In the genomic region with DNA sequence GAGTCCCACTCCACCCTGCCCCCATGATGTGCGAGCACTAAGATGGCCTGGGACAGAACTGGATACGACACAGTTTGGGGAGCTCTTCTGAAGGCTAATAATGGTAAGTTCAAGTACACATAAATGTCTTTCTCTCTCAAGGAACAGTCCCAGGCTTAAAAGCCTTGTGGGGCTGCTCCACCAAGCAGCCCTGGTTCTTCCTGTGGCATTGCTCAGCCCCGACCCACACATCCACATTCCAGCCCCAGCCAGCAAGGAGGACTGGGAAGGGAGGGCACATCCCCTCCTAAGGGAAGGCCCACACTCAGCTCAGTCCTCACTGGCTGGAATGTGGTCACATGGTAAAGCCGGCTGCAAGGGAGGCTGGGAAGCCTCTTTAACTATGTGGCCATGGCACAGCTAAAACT, we compare ENCODE assay signal across 9 cellular contexts. TPM values are rescaled to one million over a fixed set of nuclear protein-coding genes. Genes with fewer than 3 reads are reported as not detected.
DNase-seq lines count a peak whose midpoint lies in the region; ATAC-seq, FAIRE-seq and TF ChIP-seq lines count a peak whose summit lies in the region.
"Had no signal": no experiment of that assay in that cellular context is flagged by ENCODE, and none has a peak within 500 bp of the region (broad histone marks: within the 10 kb centered on the region; RNA-seq: fewer than 3 reads in every experiment).

No MANE protein-coding gene starts in this region.

- no peak overlapping the region for H2AFZ ChIP-seq in HCT116 (ENCODE audit: low read depth, low read length, poor library complexity, severe bottlenecking)

- H3K9me3 Mint-ChIP-seq in activated CD4-positive, alpha-beta memory T cell treated with anti-CD3 and anti-CD28 coated beads, Interleukin-2, amount 10 ng/mL, durations not matched to agents 7 days and 5 days, result peaks cover 5% of the 10 kb centered on the region

- H3K27me3 ChIP-seq in A673 (replicated peaks; ENCODE audit: insufficient read depth, low read depth, low read length, poor library complexity), result no peaks in the 10 kb centered on the region
- H3K27me3 ChIP-seq in HCT116 (ENCODE audit: insufficient read depth, low read length), result no peaks in the 10 kb centered on the region

- H3K4me1 ChIP-seq in A673 (ENCODE audit: insufficient read depth, low read length, poor library complexity, severe bottlenecking) (peaks cover 10% of the 10 kb centered on the region), HCT116 (ENCODE audit: control insufficient read depth in 1 of 2, insufficient read depth in 2 of 2, low read length in 2 of 2) (peaks cover 41 to 63% of the 10 kb centered on the region in 2 experiments)

- DNase-seq in A673 (ENCODE audit: low spot score), result peak; percentile 54
- DNase-seq in HCT116 (ENCODE audit: low read depth, low spot score), result peak; percentile 38
- DNase-seq in activated CD4-positive, alpha-beta memory T cell treated with anti-CD3 and anti-CD28 coated beads, Interleukin-2, amount 10 ng/mL, durations not matched to agents 7 days and 5 days, result no peak
- peak; percentile 51 for DNase-seq in iPS-NIHi7 (ENCODE audit: extremely low spot score)
- no peak for DNase-seq in GM12891 (ENCODE audit: insufficient read length, low spot score)
- no peak for DNase-seq in putamen (ENCODE audit: low spot score)
- DNase-seq in NCI-H748 (lab: John Stamatoyannopoulos, UW; ENCODE audit: unreplicated experiment), result no peak
- DNase-seq: DMS79 treated with DMSO at 0.1 percent for 48 hours had no signal

- no peak for TF ChIP-seq RAD21 in HCT116 (IDR thresholded peaks at IDR 0.05; ENCODE audit: low read depth)

- ATAC-seq in HCT116, result peak; percentile 28
- ATAC-seq in HG03521 (IDR thresholded peaks at IDR 0.05; ENCODE audit: unreplicated experiment), result no peak

- no peaks in the 10 kb centered on the region for H4K20me1 ChIP-seq in HCT116 (ENCODE audit: insufficient read depth)

- peak overlapping the region; percentile 52 for H3K27ac Mint-ChIP-seq in activated CD4-positive, alpha-beta memory T cell treated with anti-CD3 and anti-CD28 coated beads, Interleukin-2, amount 10 ng/mL, durations not matched to agents 7 days and 5 days

- TF ChIP-seq POLR2A in HCT116 (IDR thresholded peaks at IDR 0.05; ENCODE audit: borderline replicate concordance, extremely low read depth, insufficient read depth, insufficient read length) (no peak), GM12891 (IDR thresholded peaks at IDR 0.05; ENCODE audit: low read depth, low read length) (no peak)

- peak overlapping the region; percentile 58 for H3K9ac ChIP-seq in HCT116 (ENCODE audit: low read length)

- no peak overlapping the region for H3K27ac ChIP-seq in A673 (ENCODE audit: low read depth, low read length, poor library complexity, severe bottlenecking)
- H3K27ac ChIP-seq in HCT116 (ENCODE audit: low read depth, low read length), result peak overlapping the region; percentile 91

- H3K4me3 Mint-ChIP-seq in activated CD4-positive, alpha-beta memory T cell treated with anti-CD3 and anti-CD28 coated beads, Interleukin-2, amount 10 ng/mL, durations not matched to agents 7 days and 5 days, result no peak overlapping the region

- no TSS peak for BruUV-seq in A673 (replicated peaks; lab: Mats Ljungman, UMichigan)
- BruUV-seq in HCT116 (replicated peaks; lab: Mats Ljungman, UMichigan), result no TSS peak

- peaks cover 51% of the 10 kb centered on the region for H3K4me1 Mint-ChIP-seq in activated CD4-positive, alpha-beta memory T cell treated with anti-CD3 and anti-CD28 coated beads, Interleukin-2, amount 10 ng/mL, durations not matched to agents 7 days and 5 days

- H3K9me2 ChIP-seq in HCT116 (ENCODE audit: insufficient read depth), result no peaks in the 10 kb centered on the region

- intact Hi-C loops in A673 (cut with micrococcal nuclease; ENCODE audit: unreplicated experiment) (no loop called here), HCT116 (cut with micrococcal nuclease) (loop anchor here (2.0 kb wide), 1 partner anchor 436 kb away; no protein-coding TSS in a partner anchor)

- FAIRE-seq in GM12891 (lab: Jason Lieb, UNC), result no peak

- POLR2A ChIA-PET in A673 (lab: Charles Lee; ENCODE audit: low non-redundant PET) (interaction anchor here (0.6 to 0.7 kb wide), 2 partner anchors 19 to 33 kb away, joined by 3 read pairs; no protein-coding TSS in a partner anchor), HCT116 (lab: Charles Lee) (interaction anchor here (1.2 to 2.7 kb wide), 3 partner anchors 206 to 398 kb away, joined by 3 to 9 read pairs (median 8); a partner anchor contains a TSS)
- POLR2A ChIA-PET in activated CD4-positive, alpha-beta memory T cell treated with anti-CD3 and anti-CD28 coated beads, Interleukin-2, amount 10 ng/mL, durations not matched to agents 7 days and 5 days (lab: Charles Lee), result interaction anchor here (3.7 kb wide), 1 partner anchor 18 kb away, joined by 26 read pairs; a partner anchor contains a TSS

- H3K4me3 ChIP-seq in A673 (ENCODE audit: low read depth, low read length, poor library complexity, severe bottlenecking) (no peak overlapping the region), HCT116 (replicated peaks in 1 of 2; ENCODE audit: low read depth in 1 of 2, low read length in 2 of 2) (peak overlapping the region; percentile 15 to 37; a peak in 3 of 4 replicates)

- CTCF ChIA-PET in A673 (lab: Charles Lee) (interaction anchor here (0.5 to 0.6 kb wide), 2 partner anchors 98 to 151 kb away, joined by 5 read pairs; no protein-coding TSS in a partner anchor), HCT116 (lab: Charles Lee) (interaction anchor here (0.9 to 3.2 kb wide), 9 partner anchors 11 to 539 kb away, joined by 3 to 19 read pairs (median 6); no protein-coding TSS in a partner anchor)
- CTCF ChIA-PET in activated CD4-positive, alpha-beta memory T cell treated with anti-CD3 and anti-CD28 coated beads, Interleukin-2, amount 10 ng/mL, durations not matched to agents 7 days and 5 days (lab: Charles Lee), result interaction anchor here (1.0 to 1.3 kb wide), 2 partner anchors 9 to 18 kb away, joined by 3 read pairs; a partner anchor contains a TSS

- H3K36me3 ChIP-seq in A673 (ENCODE audit: insufficient read depth, low read length, poor library complexity, severe bottlenecking), result no peaks in the 10 kb centered on the region
- no peaks in the 10 kb centered on the region for H3K36me3 ChIP-seq in HCT116 (ENCODE audit: control insufficient read depth in 1 of 2, insufficient read depth in 2 of 2, low read length in 2 of 2)

- H3K79me2 ChIP-seq in HCT116 (ENCODE audit: insufficient read depth, low read length), result no peaks in the 10 kb centered on the region

- H3K4me2 ChIP-seq in HCT116 (ENCODE audit: low read length), result peak overlapping the region; percentile 77

- H3K27me3 Mint-ChIP-seq in activated CD4-positive, alpha-beta memory T cell treated with anti-CD3 and anti-CD28 coated beads, Interleukin-2, amount 10 ng/mL, durations not matched to agents 7 days and 5 days, result peaks cover 8% of the 10 kb centered on the region

- TF ChIP-seq CTCF in A673 (conservative IDR thresholded peaks at IDR 0.05; ENCODE audit: low read depth, low read length), result no peak
- TF ChIP-seq CTCF in HCT116 (IDR thresholded peaks at IDR 0.05 in 2 of 3, conservative IDR thresholded peaks at IDR 0.05 in 1 of 3; ENCODE audit: borderline replicate concordance in 1 of 3, insufficient read depth in 1 of 3, low read depth in 2 of 3, low read length in 2 of 3), result no peak

- H3K9me3 ChIP-seq in A673 (ENCODE audit: low read depth, low read length, poor library complexity, severe bottlenecking) (no peaks in the 10 kb centered on the region), HCT116 (ENCODE audit: control insufficient read depth in 1 of 2, insufficient read depth in 1 of 2, low read depth in 1 of 2, low read length in 2 of 2) (peaks cover 0 to 4% of the 10 kb centered on the region in 2 experiments; a peak in 1 of 4 replicates)

- RAD21 ChIA-PET in HCT116 (lab: Charles Lee; ENCODE audit: low non-redundant PET in 1 of 2, low total read pairs in 2 of 2, uncharacterized antibody in 2 of 2, unreplicated experiment in 2 of 2), result interaction anchor here (0.8 to 1.6 kb wide), 2 partner anchors 205 to 494 kb away, joined by 3 read pairs; no protein-coding TSS in a partner anchor

- H3K36me3 Mint-ChIP-seq in activated CD4-positive, alpha-beta memory T cell treated with anti-CD3 and anti-CD28 coated beads, Interleukin-2, amount 10 ng/mL, durations not matched to agents 7 days and 5 days (ENCODE audit: low read depth), result peaks cover 3% of the 10 kb centered on the region

TF ChIP-seq in HCT116, 20 proteins besides CTCF, POLR2A, EP300 and RAD21 (continues in another document):
- TF ChIP-seq ZNF274 (IDR thresholded peaks at IDR 0.05; ENCODE audit: low read depth, low read length) (no peak), TCF7L2 (IDR thresholded peaks at IDR 0.05; ENCODE audit: borderline replicate concordance, extremely low read depth, insufficient read depth, insufficient read length) (no peak), EGR1 (IDR thresholded peaks at IDR 0.05; ENCODE audit: low read depth) (no peak)

TF ChIP-seq in GM12891, 5 proteins besides CTCF, POLR2A, EP300 and RAD21:
- TF ChIP-seq POU2F2 (IDR thresholded peaks at IDR 0.05; ENCODE audit: low read depth, low read length), result no peak
- TF ChIP-seq TAF1 (IDR thresholded peaks at IDR 0.05; ENCODE audit: low read depth, low read length), result no peak
- TF ChIP-seq PAX5 (IDR thresholded peaks at IDR 0.05; ENCODE audit: insufficient read depth, low read length, severe bottlenecking), result no peak
- TF ChIP-seq SPI1 (IDR thresholded peaks at IDR 0.05; ENCODE audit: low read depth, low read length), result no peak
- TF ChIP-seq POLR2AphosphoS5 (IDR thresholded peaks at IDR 0.05; ENCODE audit: low read depth, low read length), result no peak

RNA-seq across cellular contexts. Expression of a gene that starts 13.3 kb away (rescaled TPM):
- total RNA-seq in A673 (2021), result 0.30 and 0.46 TPM in 2 replicates
- 1.5 TPM for total RNA-seq in HCT116 (2021; ENCODE audit: unreplicated experiment)
- polyA plus RNA-seq in HCT116 (2012), result 2.3 and 3.3 TPM in 2 replicates
- total RNA-seq in activated CD4-positive, alpha-beta memory T cell treated with anti-CD3 and anti-CD28 coated beads, Interleukin-2, amount 10 ng/mL, durations not matched to agents 7 days and 5 days, result not detected
- polyA plus RNA-seq in GM12891 (2012; ENCODE audit: low read depth, missing spikeins), result 0.23 TPM

RNA-seq across cellular contexts. Expression of a gene that starts 17.9 kb away (rescaled TPM):
- total RNA-seq in A673 (2021), result 6.3 and 7.0 TPM in 2 replicates
- 0.84 TPM for total RNA-seq in HCT116 (2021; ENCODE audit: unreplicated experiment)
- polyA plus RNA-seq in HCT116 (2012), result 0.52 and 0.79 TPM in 2 replicates
- total RNA-seq in activated CD4-positive, alpha-beta memory T cell treated with anti-CD3 and anti-CD28 coated beads, Interleukin-2, amount 10 ng/mL, durations not matched to agents 7 days and 5 days, result 10 to 100 TPM; 72.4 to 75.6 TPM
- polyA plus RNA-seq in GM12891 (2012; ENCODE audit: low read depth, missing spikeins), result 3.2 TPM

Comparison
In these comparisons a context has a peak if more than half of its experiments do, and no peak if none do; other contexts are left out.
1. DNase-seq: peak in A673 (single experiment), HCT116 (single experiment) and iPS-NIHi7 (single experiment); none in activated CD4-positive, alpha-beta memory T cell treated with anti-CD3 and anti-CD28 coated beads, Interleukin-2, amount 10 ng/mL, durations not matched to agents 7 days and 5 days (single experiment), GM12891 (single experiment), putamen (single experiment) and NCI-H748 (single experiment).